32 cellular contexts compared by ENCODE assay signal in genomic region chr5:17492770-17493169, GRCh38. TPM values are rescaled to one million over a fixed set of nuclear protein-coding genes. Genes with fewer than 3 reads are reported as not detected.
"Had no signal": no experiment of that assay in that cellular context is flagged by ENCODE, and none has a peak within 500 bp of the region (broad histone marks: within the 10 kb centered on the region; RNA-seq: fewer than 3 reads in every experiment).

No MANE protein-coding gene starts in this region.

- H3K4me3 ChIP-seq: ascending aorta, cardiac muscle cell had no signal

- FAIRE-seq: bronchial epithelial cell, TTC549 had no signal

- H3K4me1 ChIP-seq: ascending aorta had no signal

- H3K9me3 ChIP-seq: ascending aorta had no signal

- DNase-seq: activated B cell treated with CpG ODN at 0.5 μM for 24 hours; activated CD4-positive, alpha-beta memory T cell treated with anti-CD3 and anti-CD28 coated beads, Interleukin-2, amount 10 ng/mL, durations not matched to agents 7 days and 5 days; activated CD4-positive, alpha-beta T cell treated with anti-CD3 and anti-CD28 coated beads for 4 hours; activated CD4-positive, alpha-beta T cell treated with anti-CD3 and anti-CD28 coated beads, Interleukin-2, amount 10 ng/mL, durations not matched to agents 24 days and 14 days; activated CD4-positive, alpha-beta T cell treated with anti-CD3 and anti-CD28 coated beads, Interleukin-2, amount 50 U/mL, for 48 hours; activated CD4-positive, CD25-positive, alpha-beta regulatory T cell treated with anti-CD3 and anti-CD28 coated beads, Interleukin-2, amount 50 U/mL, for 72 hours; activated CD8-positive, alpha-beta memory T cell treated with anti-CD3 and anti-CD28 coated beads for 24 hours; activated CD8-positive, alpha-beta memory T cell treated with anti-CD3 and anti-CD28 coated beads, Interleukin-2, amount 10 ng/mL, durations not matched to agents 7 days and 5 days; activated CD8-positive, alpha-beta memory T cell treated with anti-CD3 and anti-CD28 coated beads, Interleukin-2, amount 50 U/mL, for 48 hours; activated CD8-positive, alpha-beta T cell treated with anti-CD3 and anti-CD28 coated beads, Interleukin-2, amount 10 ng/mL, durations not matched to agents 7 days and 5 days; activated effector memory CD4-positive, alpha-beta T cell treated with Interleukin-2 at 50 U/mL for 16 hours; activated gamma-delta T cell; activated naive CD4-positive, alpha-beta T cell treated with anti-CD3 and anti-CD28 coated beads, Interleukin-2, amount 10 ng/mL, durations not matched to agents 7 days and 5 days; activated naive CD4-positive, alpha-beta T cell treated with Interleukin-2 at 50 U/mL for 16 hours; activated naive CD8-positive, alpha-beta T cell treated with anti-CD3 and anti-CD28 coated beads, Interleukin-2, amount 10 ng/mL, durations not matched to agents 7 days and 5 days; activated naive CD8-positive, alpha-beta T cell treated with anti-CD3 and anti-CD28 coated beads, Interleukin-2, amount 50 U/mL, for 24 hours; activated T-cell treated with anti-CD3 and anti-CD28 coated beads, Interleukin-2, amount 50 U/mL, for 24 hours; activated T-cell treated with anti-CD3 and anti-CD28 coated beads, Interleukin-2, amount 50 U/mL, for 48 hours; amygdala; anterior cingulate cortex; caudate nucleus; cerebellar nuclear complex; T-helper 2 cell; T-helper 9 cell had no signal

- H3K36me3 ChIP-seq: ascending aorta, cardiac muscle cell had no signal

- H3K27ac ChIP-seq: ascending aorta, cardiac muscle cell, VCaP had no signal

- H3K27me3 ChIP-seq: ascending aorta had no signal

RNA-seq across cellular contexts. Expression of gene TAF11L2, which starts 5.3 kb away (rescaled TPM):
- total RNA-seq: activated B cell treated with CpG ODN at 0.5 μM for 24 hours; activated CD4-positive, alpha-beta memory T cell treated with anti-CD3 and anti-CD28 coated beads, Interleukin-2, amount 10 ng/mL, durations not matched to agents 7 days and 5 days; activated CD4-positive, alpha-beta T cell treated with anti-CD3 and anti-CD28 coated beads, Interleukin-2, amount 10 ng/mL, durations not matched to agents 24 days and 14 days; activated CD8-positive, alpha-beta memory T cell treated with anti-CD3 and anti-CD28 coated beads, Interleukin-2, amount 10 ng/mL, durations not matched to agents 7 days and 5 days; activated CD8-positive, alpha-beta T cell treated with anti-CD3 and anti-CD28 coated beads, Interleukin-2, amount 10 ng/mL, durations not matched to agents 7 days and 5 days; activated naive CD8-positive, alpha-beta T cell treated with anti-CD3 and anti-CD28 coated beads, Interleukin-2, amount 10 ng/mL, durations not matched to agents 7 days and 5 days; activated T-helper 2 cell treated with anti-CD3 and anti-CD28 coated beads, Interferon-gamma antibody, Interleukin-2, Interleukin-4, amounts not matched to agents 10 μg/mL and 5 μg/mL and 100 μg/mL, durations not matched to agents 14 hours and 24 hours and 36 hours; ascending aorta; bronchial epithelial cell; cardiac muscle cell; chondrocyte had no signal
- polyA plus RNA-seq: adipose tissue, cardiac muscle cell had no signal

RNA-seq across cellular contexts. Expression of gene TAF11L3, which starts 25.4 kb away (rescaled TPM):
- total RNA-seq: activated B cell treated with CpG ODN at 0.5 μM for 24 hours; activated CD4-positive, alpha-beta memory T cell treated with anti-CD3 and anti-CD28 coated beads, Interleukin-2, amount 10 ng/mL, durations not matched to agents 7 days and 5 days; activated CD4-positive, alpha-beta T cell treated with anti-CD3 and anti-CD28 coated beads, Interleukin-2, amount 10 ng/mL, durations not matched to agents 24 days and 14 days; activated CD8-positive, alpha-beta memory T cell treated with anti-CD3 and anti-CD28 coated beads, Interleukin-2, amount 10 ng/mL, durations not matched to agents 7 days and 5 days; activated CD8-positive, alpha-beta T cell treated with anti-CD3 and anti-CD28 coated beads, Interleukin-2, amount 10 ng/mL, durations not matched to agents 7 days and 5 days; activated naive CD8-positive, alpha-beta T cell treated with anti-CD3 and anti-CD28 coated beads, Interleukin-2, amount 10 ng/mL, durations not matched to agents 7 days and 5 days; activated T-helper 2 cell treated with anti-CD3 and anti-CD28 coated beads, Interferon-gamma antibody, Interleukin-2, Interleukin-4, amounts not matched to agents 10 μg/mL and 5 μg/mL and 100 μg/mL, durations not matched to agents 14 hours and 24 hours and 36 hours; ascending aorta; bronchial epithelial cell; cardiac muscle cell; chondrocyte had no signal
- polyA plus RNA-seq: adipose tissue, cardiac muscle cell had no signal

RNA-seq across cellular contexts. Expression of gene TAF11L4, which starts 28.8 kb away (rescaled TPM):
- total RNA-seq: activated B cell treated with CpG ODN at 0.5 μM for 24 hours; activated CD4-positive, alpha-beta memory T cell treated with anti-CD3 and anti-CD28 coated beads, Interleukin-2, amount 10 ng/mL, durations not matched to agents 7 days and 5 days; activated CD4-positive, alpha-beta T cell treated with anti-CD3 and anti-CD28 coated beads, Interleukin-2, amount 10 ng/mL, durations not matched to agents 24 days and 14 days; activated CD8-positive, alpha-beta memory T cell treated with anti-CD3 and anti-CD28 coated beads, Interleukin-2, amount 10 ng/mL, durations not matched to agents 7 days and 5 days; activated CD8-positive, alpha-beta T cell treated with anti-CD3 and anti-CD28 coated beads, Interleukin-2, amount 10 ng/mL, durations not matched to agents 7 days and 5 days; activated naive CD8-positive, alpha-beta T cell treated with anti-CD3 and anti-CD28 coated beads, Interleukin-2, amount 10 ng/mL, durations not matched to agents 7 days and 5 days; activated T-helper 2 cell treated with anti-CD3 and anti-CD28 coated beads, Interferon-gamma antibody, Interleukin-2, Interleukin-4, amounts not matched to agents 10 μg/mL and 5 μg/mL and 100 μg/mL, durations not matched to agents 14 hours and 24 hours and 36 hours; ascending aorta; bronchial epithelial cell; cardiac muscle cell; chondrocyte had no signal
- polyA plus RNA-seq: adipose tissue, cardiac muscle cell had no signal

RNA-seq across cellular contexts. Expression of gene TAF11L5, which starts 32.3 kb away (rescaled TPM):
- total RNA-seq: activated B cell treated with CpG ODN at 0.5 μM for 24 hours; activated CD4-positive, alpha-beta memory T cell treated with anti-CD3 and anti-CD28 coated beads, Interleukin-2, amount 10 ng/mL, durations not matched to agents 7 days and 5 days; activated CD4-positive, alpha-beta T cell treated with anti-CD3 and anti-CD28 coated beads, Interleukin-2, amount 10 ng/mL, durations not matched to agents 24 days and 14 days; activated CD8-positive, alpha-beta memory T cell treated with anti-CD3 and anti-CD28 coated beads, Interleukin-2, amount 10 ng/mL, durations not matched to agents 7 days and 5 days; activated CD8-positive, alpha-beta T cell treated with anti-CD3 and anti-CD28 coated beads, Interleukin-2, amount 10 ng/mL, durations not matched to agents 7 days and 5 days; activated naive CD8-positive, alpha-beta T cell treated with anti-CD3 and anti-CD28 coated beads, Interleukin-2, amount 10 ng/mL, durations not matched to agents 7 days and 5 days; activated T-helper 2 cell treated with anti-CD3 and anti-CD28 coated beads, Interferon-gamma antibody, Interleukin-2, Interleukin-4, amounts not matched to agents 10 μg/mL and 5 μg/mL and 100 μg/mL, durations not matched to agents 14 hours and 24 hours and 36 hours; ascending aorta; bronchial epithelial cell; cardiac muscle cell; chondrocyte had no signal
- polyA plus RNA-seq: adipose tissue, cardiac muscle cell had no signal

RNA-seq across cellular contexts. Expression of gene TAF11L6, which starts 35.7 kb away (rescaled TPM):
- total RNA-seq: activated B cell treated with CpG ODN at 0.5 μM for 24 hours; activated CD4-positive, alpha-beta memory T cell treated with anti-CD3 and anti-CD28 coated beads, Interleukin-2, amount 10 ng/mL, durations not matched to agents 7 days and 5 days; activated CD4-positive, alpha-beta T cell treated with anti-CD3 and anti-CD28 coated beads, Interleukin-2, amount 10 ng/mL, durations not matched to agents 24 days and 14 days; activated CD8-positive, alpha-beta memory T cell treated with anti-CD3 and anti-CD28 coated beads, Interleukin-2, amount 10 ng/mL, durations not matched to agents 7 days and 5 days; activated CD8-positive, alpha-beta T cell treated with anti-CD3 and anti-CD28 coated beads, Interleukin-2, amount 10 ng/mL, durations not matched to agents 7 days and 5 days; activated naive CD8-positive, alpha-beta T cell treated with anti-CD3 and anti-CD28 coated beads, Interleukin-2, amount 10 ng/mL, durations not matched to agents 7 days and 5 days; activated T-helper 2 cell treated with anti-CD3 and anti-CD28 coated beads, Interferon-gamma antibody, Interleukin-2, Interleukin-4, amounts not matched to agents 10 μg/mL and 5 μg/mL and 100 μg/mL, durations not matched to agents 14 hours and 24 hours and 36 hours; ascending aorta; bronchial epithelial cell; cardiac muscle cell; chondrocyte had no signal
- polyA plus RNA-seq: adipose tissue, cardiac muscle cell had no signal
